ENCODE assay signal across 26 cellular contexts in genomic region chr2:203572316-203572715, GRCh38.
"Had no signal": no experiment of that assay in that cellular context is flagged by ENCODE, and none has a peak within 500 bp of the region (broad histone marks: within the 10 kb centered on the region; RNA-seq: fewer than 3 reads in every experiment).

No MANE protein-coding gene starts in this region.

- H3K36me3 ChIP-seq: stomach, suprapubic skin, thoracic aorta, thyroid gland, tibial artery, tibial nerve, transverse colon, upper lobe of left lung, upper lobe of right lung, uterus, vagina had no signal

- H3K9me3 ChIP-seq: stomach, suprapubic skin, testis, thoracic aorta, thyroid gland, tibial artery, tibial nerve, transverse colon, upper lobe of left lung, upper lobe of right lung, uterus, vagina had no signal

- H3K4me3 ChIP-seq: stomach, suprapubic skin, testis, thoracic aorta, thyroid gland, tibial artery, tibial nerve, transverse colon, upper lobe of left lung, upper lobe of right lung, uterus, vagina had no signal

- DNase-seq: stimulated activated CD4-positive, alpha-beta T cell treated with anti-CD3 and anti-CD28 coated beads, Interleukin-2, amount 100 ng/mL, for 48 hours; stimulated activated CD4-positive, alpha-beta T cell treated with anti-CD3 and anti-CD28 coated beads, Interleukin-4, amount 100 ng/mL, for 1 hour; stimulated activated CD4-positive, alpha-beta T cell treated with anti-CD3 and anti-CD28 coated beads, Interleukin-4, amount 100 ng/mL, for 24 hours; stimulated activated CD4-positive, alpha-beta T cell treated with anti-CD3 and anti-CD28 coated beads, Interleukin-4, amount 100 ng/mL, for 4 hours; stimulated activated CD8-positive, alpha-beta memory T cell treated with anti-CD3 and anti-CD28 coated beads, Interleukin-4, amount 100 ng/mL, for 48 hours; stimulated activated naive B cell treated with anti-CD40 and anti-IgM and Interleukin-4, amounts not matched to agents 10 μg/mL and 1 μg/mL and 100 μg/mL, for 72 hours; stimulated activated naive CD4-positive, alpha-beta T cell; stimulated activated naive CD4-positive, alpha-beta T cell treated with Interleukin-2 at 50 U/mL for 16 hours; stimulated activated naive CD8-positive, alpha-beta T cell treated with anti-CD3 and anti-CD28 coated beads, Interleukin-15, amount 100 ng/mL, for 72 hours; stimulated activated naive CD8-positive, alpha-beta T cell treated with anti-CD3 and anti-CD28 coated beads, Interleukin-15, Interleukin-2, amounts not matched to agents 100 U/mL and 50 U/mL, for 24 hours; stomach; substantia nigra; testis; thyroid gland; tibial artery; transverse colon; trophoblast cell; upper lobe of left lung; upper lobe of right lung; uterus had no signal

- H3K27ac ChIP-seq: stomach, suprapubic skin, testis, thoracic aorta, thyroid gland, tibial artery, tibial nerve, transverse colon, upper lobe of left lung, upper lobe of right lung, uterus, vagina had no signal

- ATAC-seq: stimulated activated effector memory CD8-positive, alpha-beta T cell treated with anti-CD3 and anti-CD28 coated beads, Interleukin-12 subunit alpha, Interleukin-12 subunit beta, amount 100 ng/mL, for 72 hours; stimulated activated memory B cell treated with anti-CD40 and anti-IgM and Interleukin-4, amounts not matched to agents 10 μg/mL and 1 μg/mL and 100 μg/mL, for 72 hours; stimulated activated naive B cell treated with anti-CD40 and anti-IgM and Interleukin-4, amounts not matched to agents 10 μg/mL and 1 μg/mL and 100 μg/mL, for 72 hours; stimulated activated naive CD8-positive, alpha-beta T cell treated with anti-CD3 and anti-CD28 coated beads, Interleukin-15, amount 100 ng/mL, for 72 hours; stimulated activated naive CD8-positive, alpha-beta T cell treated with anti-CD3 and anti-CD28 coated beads, Interleukin-15, Interleukin-2, amounts not matched to agents 100 U/mL and 50 U/mL, for 24 hours; upper lobe of right lung had no signal

- H3K4me1 ChIP-seq: stomach, testis, tibial artery, tibial nerve, transverse colon, upper lobe of left lung, upper lobe of right lung, uterus, vagina had no signal

- H3K27me3 ChIP-seq: stomach, suprapubic skin, testis, thyroid gland, tibial artery, tibial nerve, transverse colon, upper lobe of left lung, upper lobe of right lung, uterus, vagina had no signal
